15 cellular contexts compared by ENCODE assay signal in genomic region chr1:184118051-184118450, GRCh38.
DNase-seq lines count a peak whose midpoint lies in the region; ATAC-seq and TF ChIP-seq lines count a peak whose summit lies in the region.
"Had no signal": no experiment of that assay in that cellular context is flagged by ENCODE, and none has a peak within 500 bp of the region (broad histone marks: within the 10 kb centered on the region; RNA-seq: fewer than 3 reads in every experiment).

No MANE protein-coding gene starts in this region.

- H3K9ac ChIP-seq in PC-3 (ENCODE audit: low read length): no peak overlapping the region

- H3K9me3 ChIP-seq in PC-3 (ENCODE audit: low read length): no peaks in the 10 kb centered on the region

- H3K4me3 ChIP-seq in PC-3 (ENCODE audit: low read length) (no peak overlapping the region), epithelial cell of proximal tubule (ENCODE audit: low read depth, low read length) (no peak overlapping the region)

- peaks cover 8% of the 10 kb centered on the region for H3K4me1 Mint-ChIP-seq in osteocyte (ENCODE audit: unreplicated experiment)
- H3K4me1 Mint-ChIP-seq in T-helper 2 cell treated with Interferon-gamma antibody and Interleukin-4, amounts not matched to agents 5 μg/mL and 100 μg/mL, for 36 hours (ENCODE audit: low read depth): no peaks in the 10 kb centered on the region
- H3K4me1 Mint-ChIP-seq in activated T-cell treated with anti-CD3 and anti-CD28 coated beads, Interleukin-2, amount 50 U/mL, for 72 hours (ENCODE audit: low read depth): no peaks in the 10 kb centered on the region
- H3K4me1 Mint-ChIP-seq: activated naive CD4-positive, alpha-beta T cell treated with anti-CD3 and anti-CD28 coated beads, Interleukin-2, amount 10 ng/mL, durations not matched to agents 7 days and 5 days; immature natural killer cell had no signal

- H3K79me2 ChIP-seq in PC-3 (ENCODE audit: low read length): no peaks in the 10 kb centered on the region

- no peaks in the 10 kb centered on the region for H3K27me3 Mint-ChIP-seq in osteocyte (ENCODE audit: unreplicated experiment)
- H3K27me3 Mint-ChIP-seq in T-helper 2 cell treated with Interferon-gamma antibody and Interleukin-4, amounts not matched to agents 5 μg/mL and 100 μg/mL, for 36 hours (ENCODE audit: low read depth): no peaks in the 10 kb centered on the region
- H3K27me3 Mint-ChIP-seq in activated T-cell treated with anti-CD3 and anti-CD28 coated beads, Interleukin-2, amount 50 U/mL, for 72 hours (ENCODE audit: low read depth): no peaks in the 10 kb centered on the region
- H3K27me3 Mint-ChIP-seq: activated naive CD4-positive, alpha-beta T cell treated with anti-CD3 and anti-CD28 coated beads, Interleukin-2, amount 10 ng/mL, durations not matched to agents 7 days and 5 days had no signal

- H3K27ac Mint-ChIP-seq in osteocyte (ENCODE audit: unreplicated experiment): peak overlapping the region; percentile 56
- H3K27ac Mint-ChIP-seq in T-helper 2 cell treated with Interferon-gamma antibody and Interleukin-4, amounts not matched to agents 5 μg/mL and 100 μg/mL, for 36 hours: no peak overlapping the region
- H3K27ac Mint-ChIP-seq in activated T-cell treated with anti-CD3 and anti-CD28 coated beads, Interleukin-2, amount 50 U/mL, for 72 hours: no peak overlapping the region
- H3K27ac Mint-ChIP-seq: activated naive CD4-positive, alpha-beta T cell treated with anti-CD3 and anti-CD28 coated beads, Interleukin-2, amount 10 ng/mL, durations not matched to agents 7 days and 5 days; immature natural killer cell had no signal

- no peaks in the 10 kb centered on the region for H3K9me2 ChIP-seq in PC-3 (replicated peaks; ENCODE audit: low read length)

- intact Hi-C loops in PC-3 (cut with micrococcal nuclease): no loop called here
- intact Hi-C loops in sciatic nerve (cut with DNase I): no loop called here

- H2AFZ ChIP-seq in PC-3 (ENCODE audit: low read length): no peak overlapping the region

- no TSS peak for BruUV-seq in PC-3 (replicated peaks; lab: Mats Ljungman, UMichigan)

- CTCF ChIA-PET in PC-3 (lab: Charles Lee): no interaction called here

- no peak overlapping the region for H3K4me3 Mint-ChIP-seq in osteocyte (ENCODE audit: unreplicated experiment)
- H3K4me3 Mint-ChIP-seq in T-helper 2 cell treated with Interferon-gamma antibody and Interleukin-4, amounts not matched to agents 5 μg/mL and 100 μg/mL, for 36 hours: no peak overlapping the region
- H3K4me3 Mint-ChIP-seq in activated T-cell treated with anti-CD3 and anti-CD28 coated beads, Interleukin-2, amount 50 U/mL, for 72 hours: no peak overlapping the region
- H3K4me3 Mint-ChIP-seq: activated naive CD4-positive, alpha-beta T cell treated with anti-CD3 and anti-CD28 coated beads, Interleukin-2, amount 10 ng/mL, durations not matched to agents 7 days and 5 days; immature natural killer cell had no signal

- H3F3A ChIP-seq in PC-3 (ENCODE audit: low read length, unreplicated experiment): no peaks in the 10 kb centered on the region

- TF ChIP-seq CTCF in PC-3 (conservative IDR thresholded peaks at IDR 0.05; ENCODE audit: low read depth, low read length) (no peak), epithelial cell of proximal tubule (conservative IDR thresholded peaks at IDR 0.05; ENCODE audit: low read depth, low read length) (no peak), osteocyte (IDR thresholded peaks at IDR 0.05) (no peak)

- ATAC-seq in PC-3 (peak; percentile 61), sciatic nerve (no peak)
- no peak for ATAC-seq in activated T-cell treated with anti-CD3 and anti-CD28 coated beads, Interleukin-2, amount 50 U/mL, for 72 hours (replicated peaks in 1 of 2)

- no peaks in the 10 kb centered on the region for H3K36me3 ChIP-seq in PC-3 (ENCODE audit: low read depth, low read length)

- no peaks in the 10 kb centered on the region for H3K9me3 Mint-ChIP-seq in osteocyte (ENCODE audit: unreplicated experiment)
- H3K9me3 Mint-ChIP-seq in T-helper 2 cell treated with Interferon-gamma antibody and Interleukin-4, amounts not matched to agents 5 μg/mL and 100 μg/mL, for 36 hours: no peaks in the 10 kb centered on the region
- peaks cover 2 to 3% of the 10 kb centered on the region in 2 donors for H3K9me3 Mint-ChIP-seq in activated T-cell treated with anti-CD3 and anti-CD28 coated beads, Interleukin-2, amount 50 U/mL, for 72 hours
- H3K9me3 Mint-ChIP-seq: activated naive CD4-positive, alpha-beta T cell treated with anti-CD3 and anti-CD28 coated beads, Interleukin-2, amount 10 ng/mL, durations not matched to agents 7 days and 5 days; immature natural killer cell had no signal

- no peak overlapping the region for H3K4me2 ChIP-seq in PC-3 (ENCODE audit: low read length)

- peak; percentile 83 for DNase-seq in Daoy (ENCODE audit: low read depth)
- peak; percentile 68 for DNase-seq in PC-3
- DNase-seq in epithelial cell of proximal tubule (ENCODE audit: low read depth): peak; percentile 9
- DNase-seq in osteocyte (ENCODE audit: extremely low spot score, unreplicated experiment): no peak
- DNase-seq in sciatic nerve (ENCODE audit: low spot score): no peak
- no peak for DNase-seq in T-helper 2 cell treated with Interferon-gamma antibody and Interleukin-4, amounts not matched to agents 5 μg/mL and 100 μg/mL, for 36 hours (ENCODE audit: low spot score)
- DNase-seq in C1 segment of cervical spinal cord (lab: John Stamatoyannopoulos, UW): no peak
- no peak for DNase-seq in activated T-cell treated with anti-CD3 and anti-CD28 coated beads, Interleukin-2, amount 50 U/mL, for 72 hours
- DNase-seq: activated CD4-positive, alpha-beta T cell treated with anti-CD3 and anti-CD28 coated beads for 48 hours; activated naive CD4-positive, alpha-beta T cell treated with anti-CD3 and anti-CD28 coated beads, Interleukin-2, amount 10 ng/mL, durations not matched to agents 7 days and 5 days; DMS79 treated with DMSO at 0.1 percent for 48 hours; immature natural killer cell; KBM-7; NCI-H510A; SIG-M5 had no signal

- POLR2A ChIA-PET in PC-3 (lab: Charles Lee; ENCODE audit: unreplicated experiment): no interaction called here

- no peaks in the 10 kb centered on the region for H3K27me3 ChIP-seq in PC-3 (ENCODE audit: low read length)

- no peaks in the 10 kb centered on the region for H3K4me1 ChIP-seq in PC-3 (ENCODE audit: insufficient read depth, low read length)

- H3K36me3 Mint-ChIP-seq in osteocyte (ENCODE audit: unreplicated experiment): peaks cover 1% of the 10 kb centered on the region
- no peaks in the 10 kb centered on the region for H3K36me3 Mint-ChIP-seq in T-helper 2 cell treated with Interferon-gamma antibody and Interleukin-4, amounts not matched to agents 5 μg/mL and 100 μg/mL, for 36 hours (ENCODE audit: low read depth)
- peaks cover 0 to 4% of the 10 kb centered on the region in 2 donors for H3K36me3 Mint-ChIP-seq in activated T-cell treated with anti-CD3 and anti-CD28 coated beads, Interleukin-2, amount 50 U/mL, for 72 hours (ENCODE audit: insufficient read depth in 2 of 2)
- H3K36me3 Mint-ChIP-seq: activated naive CD4-positive, alpha-beta T cell treated with anti-CD3 and anti-CD28 coated beads, Interleukin-2, amount 10 ng/mL, durations not matched to agents 7 days and 5 days had no signal

- H4K20me1 ChIP-seq in PC-3 (ENCODE audit: low read length): no peaks in the 10 kb centered on the region

- no peak overlapping the region for H3K27ac ChIP-seq in PC-3 (ENCODE audit: low read length)

Comparison
In these comparisons a context has a peak if more than half of its experiments do, and no peak if none do; other contexts are left out.
1. DNase-seq: peak in Daoy (single experiment), PC-3 (single experiment) and epithelial cell of proximal tubule (single experiment); none in osteocyte (single experiment), sciatic nerve (single experiment), T-helper 2 cell treated with Interferon-gamma antibody and Interleukin-4, amounts not matched to agents 5 μg/mL and 100 μg/mL, for 36 hours (single experiment), C1 segment of cervical spinal cord (0 of 14) and activated T-cell treated with anti-CD3 and anti-CD28 coated beads, Interleukin-2, amount 50 U/mL, for 72 hours (0 of 2).